21 cellular contexts compared by ENCODE assay signal in genomic region chr6:37864250-37864649, GRCh38. TPM values are rescaled to one million over a fixed set of nuclear protein-coding genes. Genes with fewer than 3 reads are reported as not detected.
DNase-seq lines count a peak whose midpoint lies in the region; TF ChIP-seq lines count a peak whose summit lies in the region.
"Had no signal": no experiment of that assay in that cellular context is flagged by ENCODE, and none has a peak within 500 bp of the region (broad histone marks: within the 10 kb centered on the region; RNA-seq: fewer than 3 reads in every experiment).

No MANE protein-coding gene starts in this region.

- H2AFZ ChIP-seq in SK-N-SH (ENCODE audit: low read depth), result no peak overlapping the region

- TF ChIP-seq CTCF in HEK293 (tag by site-specific recombination; IDR thresholded peaks at IDR 0.05), result no peak
- no peak for TF ChIP-seq CTCF in SK-N-SH (IDR thresholded peaks at IDR 0.05)

- H3K27me3 ChIP-seq in SK-N-SH (ENCODE audit: insufficient read depth), result no peaks in the 10 kb centered on the region
- H3K27me3 ChIP-seq: BE2C, BLaER1 had no signal

- H3K27ac ChIP-seq in HEK293 (ENCODE audit: extremely low read depth, low read depth, low read length) (no peak overlapping the region), SK-N-SH (ENCODE audit: low read depth in 2 of 2, low read length in 1 of 2) (no peak overlapping the region)
- H3K27ac ChIP-seq: BLaER1 had no signal

- POLR2A ChIA-PET in HEK293 (lab: Yijun Ruan, JAX), result no interaction called here
- POLR2A ChIA-PET in SK-N-SH (lab: Yijun Ruan, JAX), result no interaction called here

- H3K4me2 ChIP-seq in SK-N-SH, result no peak overlapping the region
- H3K4me2 ChIP-seq: BLaER1 had no signal

- H3K9me3 ChIP-seq in HEK293 (ENCODE audit: control insufficient read depth, insufficient read depth, low read depth, low read length) (no peaks in the 10 kb centered on the region), SK-N-SH (no peaks in the 10 kb centered on the region)
- H3K9me3 ChIP-seq: BE2C had no signal

- peak overlapping the region in 4 of 6 donors; percentile 12 to 89 (median 36) for H3K27ac Mint-ChIP-seq in immature natural killer cell
- H3K27ac Mint-ChIP-seq: CD4-positive, CD25-positive, alpha-beta regulatory T cell had no signal

- peak overlapping the region in 2 of 5 donors; percentile 6 to 26 for H3K4me3 Mint-ChIP-seq in immature natural killer cell
- H3K4me3 Mint-ChIP-seq: CD14-positive monocyte; CD4-positive, alpha-beta memory T cell; CD4-positive, CD25-positive, alpha-beta regulatory T cell had no signal

- no peaks in the 10 kb centered on the region for H3K9me2 ChIP-seq in SK-N-SH

- H3F3A ChIP-seq in SK-N-SH (replicated peaks; ENCODE audit: insufficient read depth), result peaks cover 10% of the 10 kb centered on the region

- no peak for TF ChIP-seq RAD21 in SK-N-SH (IDR thresholded peaks at IDR 0.05; ENCODE audit: low read length)

- peak in 1 of 2 experiments; percentile 85; a peak in 1 of 4 replicates for TF ChIP-seq EP300 in SK-N-SH (IDR thresholded peaks at IDR 0.05; ENCODE audit: borderline replicate concordance in 1 of 2, low read depth in 1 of 2, low read length in 1 of 2)

- H3K4me1 ChIP-seq in HEK293 (ENCODE audit: control insufficient read depth, insufficient read depth, low read length) (peaks cover 15% of the 10 kb centered on the region), SK-N-SH (ENCODE audit: control insufficient read depth in 1 of 2, insufficient read depth in 2 of 2, low read depth in 1 of 2, low read length in 1 of 2) (peaks cover 11 to 17% of the 10 kb centered on the region in 2 experiments; a peak in 3 of 4 replicates)
- H3K4me1 ChIP-seq: BE2C had no signal

- no peak for DNase-seq in SK-N-SH
- DNase-seq in immature natural killer cell, result no peak
- DNase-seq in DMS114 treated with DMSO at 0.1 percent for 48 hours (lab: John Stamatoyannopoulos, UW; ENCODE audit: unreplicated experiment), result no peak
- DNase-seq in DMS53 treated with DMSO at 0.1 percent for 48 hours (lab: John Stamatoyannopoulos, UW; ENCODE audit: unreplicated experiment), result no peak
- DNase-seq: 8988T; ACHN; BE2C; C1 segment of cervical spinal cord; CD4-positive, alpha-beta memory T cell; CD4-positive, CD25-positive, alpha-beta regulatory T cell; CD8-positive, alpha-beta memory T cell; COR-L47; DMS 273 treated with DMSO at 0.1 percent for 48 hours; DMS79; DND-41; EL; GDM1 had no signal

- no peaks in the 10 kb centered on the region for H3K9me3 Mint-ChIP-seq in immature natural killer cell
- H3K9me3 Mint-ChIP-seq: CD14-positive monocyte; CD4-positive, alpha-beta memory T cell; CD4-positive, CD25-positive, alpha-beta regulatory T cell; CD8-positive, alpha-beta memory T cell had no signal

- no peaks in the 10 kb centered on the region for H3K36me3 Mint-ChIP-seq in immature natural killer cell
- H3K36me3 Mint-ChIP-seq: CD4-positive, CD25-positive, alpha-beta regulatory T cell had no signal

- peaks cover 0 to 3% (median 0%) of the 10 kb centered on the region in 3 donors for H3K27me3 Mint-ChIP-seq in immature natural killer cell (ENCODE audit: low read depth in 3 of 3)
- H3K27me3 Mint-ChIP-seq: CD4-positive, alpha-beta memory T cell; CD4-positive, CD25-positive, alpha-beta regulatory T cell; CD8-positive, alpha-beta memory T cell had no signal

- peaks cover 99% of the 10 kb centered on the region for H3K79me2 ChIP-seq in SK-N-SH (ENCODE audit: insufficient read depth)

- CTCF ChIA-PET in HEK293 (lab: Yijun Ruan, JAX) (no interaction called here), SK-N-SH (lab: Yijun Ruan, JAX) (interaction anchor here (0.7 to 1.2 kb wide), 4 partner anchors 12 to 73 kb away, joined by 3 read pairs; no protein-coding TSS in a partner anchor)

- H3K4me3 ChIP-seq in HEK293 (ENCODE audit: low read depth, low read length) (no peak overlapping the region), SK-N-SH (ENCODE audit: low read depth in 2 of 2, low read length in 1 of 2) (no peak overlapping the region)
- H3K4me3 ChIP-seq: BLaER1, GM12878 had no signal

- peaks cover 99% of the 10 kb centered on the region for H4K20me1 ChIP-seq in SK-N-SH (ENCODE audit: insufficient read depth)

- no peak overlapping the region for H3K9ac ChIP-seq in SK-N-SH
- H3K9ac ChIP-seq: BLaER1 had no signal

- H3K36me3 ChIP-seq in HEK293 (ENCODE audit: control insufficient read depth in 2 of 2, insufficient read depth in 1 of 2, low read length in 2 of 2) (peaks cover 0 to 4% of the 10 kb centered on the region in 2 experiments; a peak in 1 of 3 replicates), SK-N-SH (replicated peaks in 1 of 2; ENCODE audit: control insufficient read depth in 1 of 2, insufficient read depth in 2 of 2, low read length in 1 of 2) (peaks cover 3 to 5% of the 10 kb centered on the region in 2 experiments)
- H3K36me3 ChIP-seq: BE2C had no signal

- peaks cover 92 to 95% of the 10 kb centered on the region in 2 donors for H3K4me1 Mint-ChIP-seq in immature natural killer cell

TF ChIP-seq in HEK293, 187 proteins besides CTCF, POLR2A, EP300 and RAD21:
- TF ChIP-seq ZNF16 (tag by site-specific recombination; IDR thresholded peaks at IDR 0.05; ENCODE audit: low read depth) (no peak), PRDM6 (tag by site-specific recombination; IDR thresholded peaks at IDR 0.05) (0 out of 2 replicates have a peak, but pooled peaks have one; percentile 4)
- TF ChIP-seq, protein P1, sequence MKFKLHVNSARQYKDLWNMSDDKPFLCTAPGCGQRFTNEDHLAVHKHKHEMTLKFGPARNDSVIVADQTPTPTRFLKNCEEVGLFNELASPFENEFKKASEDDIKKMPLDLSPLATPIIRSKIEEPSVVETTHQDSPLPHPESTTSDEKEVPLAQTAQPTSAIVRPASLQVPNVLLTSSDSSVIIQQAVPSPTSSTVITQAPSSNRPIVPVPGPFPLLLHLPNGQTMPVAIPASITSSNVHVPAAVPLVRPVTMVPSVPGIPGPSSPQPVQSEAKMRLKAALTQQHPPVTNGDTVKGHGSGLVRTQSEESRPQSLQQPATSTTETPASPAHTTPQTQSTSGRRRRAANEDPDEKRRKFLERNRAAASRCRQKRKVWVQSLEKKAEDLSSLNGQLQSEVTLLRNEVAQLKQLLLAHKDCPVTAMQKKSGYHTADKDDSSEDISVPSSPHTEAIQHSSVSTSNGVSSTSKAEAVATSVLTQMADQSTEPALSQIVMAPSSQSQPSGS (tag by site-specific recombination; IDR thresholded peaks at IDR 0.05; ENCODE audit: low read depth), result no peak

TF ChIP-seq in SK-N-SH, 30 proteins besides CTCF, POLR2A, EP300 and RAD21:
- TF ChIP-seq GATA2 (CRISPR knock-in tag; IDR thresholded peaks at IDR 0.05) (peak; percentile 92), JUND (IDR thresholded peaks at IDR 0.05) (no peak), RCOR1 (IDR thresholded peaks at IDR 0.05; ENCODE audit: low read length) (peak; percentile 85; the same call in 1 of the 2 replicates), CHD2 (IDR thresholded peaks at IDR 0.05; ENCODE audit: low read length, partially characterized antibody) (peak; percentile 55)
- TF ChIP-seq, protein P2, sequence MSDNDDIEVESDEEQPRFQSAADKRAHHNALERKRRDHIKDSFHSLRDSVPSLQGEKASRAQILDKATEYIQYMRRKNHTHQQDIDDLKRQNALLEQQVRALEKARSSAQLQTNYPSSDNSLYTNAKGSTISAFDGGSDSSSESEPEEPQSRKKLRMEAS (IDR thresholded peaks at IDR 0.05; ENCODE audit: low read depth), result no peak

RNA-seq across cellular contexts. Expression of gene ZFAND3, which starts 44.7 kb away (rescaled TPM):
- polyA plus RNA-seq in SK-N-SH (2012; rRNA removed) (12.9 and 16.7 TPM in 2 replicates), immature natural killer cell (10 to 100 TPM in 1 of 3 donors, 1 to 10 TPM in 2; 3.1 to 10.2 (median 3.9) TPM)
- polyA plus RNA-seq in SK-N-SH (2012; cell fraction: cytosol; rRNA removed), result 19.1 and 20.1 TPM in 2 replicates
- polyA plus RNA-seq in SK-N-SH (2012; cell fraction: nucleus; rRNA removed), result 13.1 and 17.5 TPM in 2 replicates
